ENCODE assay signal across 31 cellular contexts in the genomic region with DNA sequence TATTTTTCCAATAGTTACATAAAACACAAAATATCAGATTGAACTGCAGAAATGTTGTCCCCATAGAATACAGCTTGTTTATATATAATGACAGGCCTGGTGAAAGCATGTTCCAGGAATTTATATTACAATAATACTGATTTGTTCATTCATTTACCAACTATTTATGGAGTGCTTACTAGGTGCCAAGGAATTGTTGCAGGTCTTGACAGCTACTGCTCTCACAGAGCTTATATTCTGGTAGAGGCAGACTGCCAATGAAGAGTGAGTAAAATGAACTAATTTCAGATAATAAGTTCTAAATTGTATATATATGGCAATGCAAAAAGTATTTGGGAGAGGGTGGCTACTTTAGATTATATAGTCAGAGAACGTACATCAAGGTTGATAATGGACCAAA.
"Had no signal": no experiment of that assay in that cellular context is flagged by ENCODE, and none has a peak within 500 bp of the region (broad histone marks: within the 10 kb centered on the region; RNA-seq: fewer than 3 reads in every experiment).

No MANE protein-coding gene starts in this region.

- H3K4me1 Mint-ChIP-seq: activated naive CD4-positive, alpha-beta T cell treated with anti-CD3 and anti-CD28 coated beads, Interleukin-2, amount 50 U/mL, for 24 hours had no signal

- H3K9me3 Mint-ChIP-seq: activated T-helper 1 cell treated with anti-CD3 and anti-CD28 coated beads, Interleukin-12 subunit alpha, Interleukin-12 subunit beta, Interleukin-2, Interleukin-4 antibody, amounts not matched to agents 30 ng/mL and 10 ng/mL and 1 ng/mL, durations not matched to agents 14 hours and 24 hours and 36 hours had no signal

- H3K4me3 ChIP-seq: ascending aorta, body of pancreas, cardiac muscle cell, SJSA1 had no signal

- H3K4me3 Mint-ChIP-seq: activated CD8-positive, alpha-beta T cell treated with anti-CD3 and anti-CD28 coated beads, Interleukin-2, amount 10 ng/mL, durations not matched to agents 7 days and 5 days; activated naive CD4-positive, alpha-beta T cell treated with anti-CD3 and anti-CD28 coated beads, Interleukin-2, amount 50 U/mL, for 24 hours; activated T-helper 1 cell treated with anti-CD3 and anti-CD28 coated beads, Interleukin-12 subunit alpha, Interleukin-12 subunit beta, Interleukin-2, Interleukin-4 antibody, amounts not matched to agents 30 ng/mL and 10 ng/mL and 1 ng/mL, durations not matched to agents 14 hours and 24 hours and 36 hours; WTC11 had no signal

- DNase-seq: activated CD4-positive, alpha-beta T cell treated with anti-CD3 and anti-CD28 coated beads for 48 hours; activated CD4-positive, alpha-beta T cell treated with anti-CD3 and anti-CD28 coated beads, Interleukin-2, amount 50 U/mL, for 4 hours; activated CD4-positive, CD25-positive, alpha-beta regulatory T cell treated with anti-CD3 and anti-CD28 coated beads, Interleukin-2, amount 50 U/mL, for 72 hours; activated CD8-positive, alpha-beta memory T cell treated with anti-CD3 and anti-CD28 coated beads, Interleukin-2, amount 50 U/mL, for 48 hours; activated CD8-positive, alpha-beta T cell treated with anti-CD3 and anti-CD28 coated beads, Interleukin-2, amount 10 ng/mL, durations not matched to agents 7 days and 5 days; activated effector memory CD4-positive, alpha-beta T cell treated with Interleukin-2 at 50 U/mL for 16 hours; activated naive CD4-positive, alpha-beta T cell; activated T-cell treated with anti-CD3 and anti-CD28 coated beads, Interleukin-2, amount 50 U/mL, for 1 hour; amniotic stem cell; body of pancreas; Kasumi-1; KBM-7; NCI-H1092; NCI-H1417; NCI-H1930; NCI-H2171 treated with DMSO at 0.1 percent for 48 hours; NCI-H226; NCI-H526; NK-92 treated with Interleukin-12 subunit alpha and Interleukin-12 subunit beta, amount 100 ng/mL, for 24 hours; OCI-M1; RPMI8226; SHP77; SW 1271 had no signal

- ATAC-seq: activated CD8-positive, alpha-beta T cell treated with anti-CD3 and anti-CD28 coated beads, Interleukin-2, amount 10 ng/mL, durations not matched to agents 7 days and 5 days; body of pancreas; Panc1; SK-N-SH treated with all-trans-retinoic acid at 6 μM for 48 hours; WTC11 had no signal
